10 cellular contexts compared by ENCODE assay signal in genomic region chr5:124157320-124157719, GRCh38.
DNase-seq lines count a peak whose midpoint lies in the region; ATAC-seq and TF ChIP-seq lines count a peak whose summit lies in the region.
"Had no signal": no experiment of that assay in that cellular context is flagged by ENCODE, and none has a peak within 500 bp of the region (broad histone marks: within the 10 kb centered on the region; RNA-seq: fewer than 3 reads in every experiment).

No MANE protein-coding gene starts in this region.

- H3K27ac Mint-ChIP-seq in activated B cell treated with CpG ODN at 0.5 μM for 24 hours (peak overlapping the region; percentile 89), neural crest cell (ENCODE audit: unreplicated experiment) (peak overlapping the region; percentile 46)

- H3K36me3 Mint-ChIP-seq in activated B cell treated with CpG ODN at 0.5 μM for 24 hours (ENCODE audit: low read depth) (peaks cover 8% of the 10 kb centered on the region), neural crest cell (ENCODE audit: low read depth) (peaks cover 25% of the 10 kb centered on the region)

- no peak for TF ChIP-seq EP300 in transverse colon (IDR thresholded peaks at IDR 0.05; ENCODE audit: low read depth)

- H3K4me1 Mint-ChIP-seq in activated B cell treated with CpG ODN at 0.5 μM for 24 hours (peaks cover 52% of the 10 kb centered on the region), neural crest cell (peaks cover 17% of the 10 kb centered on the region)

- H3K4me3 ChIP-seq in transverse colon: no peak overlapping the region

- peaks cover 0 to 15% (median 2%) of the 10 kb centered on the region in 4 donors for H3K4me1 ChIP-seq in transverse colon

- in situ Hi-C loops in transverse colon (cut with MboI; ENCODE audit: low pct_ligation_motif_present in 1 of 4, low pct_unique_long_range_greater_than_20kb in 1 of 4, low sequenced_read_pairs in 3 of 4): no loop called here

- H3K27ac ChIP-seq in transverse colon: peak overlapping the region in 1 of 4 donors; percentile 11
- H3K27ac ChIP-seq: epithelial cell of prostate had no signal

- ATAC-seq in GM18909 (IDR thresholded peaks at IDR 0.05; ENCODE audit: poor library complexity, unreplicated experiment) (peak; percentile 70), HG03469 (IDR thresholded peaks at IDR 0.05; ENCODE audit: unreplicated experiment) (peak; percentile 53), activated B cell treated with CpG ODN at 0.5 μM for 24 hours (ENCODE audit: low read depth) (peak; percentile 61)

- H3K4me3 Mint-ChIP-seq in activated B cell treated with CpG ODN at 0.5 μM for 24 hours (peak overlapping the region; percentile 84), neural crest cell (no peak overlapping the region)

- 9 to 20% methylated on average over 1 to 2 of the region's 2 CpGs for WGBS in transverse colon (ENCODE audit: low coverage in 1 of 2), 2 donors

- peaks cover 26 to 29% of the 10 kb centered on the region in 2 donors for H3K9me3 ChIP-seq in transverse colon

- intact Hi-C loops in activated B cell treated with CpG ODN at 0.5 μM for 24 hours (cut with micrococcal nuclease) (loop anchor here (5.0 kb wide), 2 partner anchors 80 to 590 kb away; partner anchors contain the start of gene ZNF608), transverse colon (cut with DNase I; ENCODE audit: low total_unique reads) (no loop called here)

- TF ChIP-seq POLR2A in transverse colon (IDR thresholded peaks at IDR 0.05): no peak

- CTCF ChIA-PET in activated B cell treated with CpG ODN at 0.5 μM for 24 hours (lab: Charles Lee): no interaction called here

- H3K27me3 ChIP-seq in transverse colon: no peaks in the 10 kb centered on the region

- DNase-seq in activated B cell treated with CpG ODN at 0.5 μM for 24 hours (no peak), neural crest cell (ENCODE audit: low read depth, low spot score) (no peak), transverse colon (no peak), Ammon's horn (ENCODE audit: low spot score) (no peak), HT-29 (ENCODE audit: low spot score) (no peak)
- DNase-seq in activated CD8-positive, alpha-beta memory T cell treated with anti-CD3 and anti-CD28 coated beads, Interleukin-2, amount 50 U/mL, for 4 hours: no peak
- DNase-seq: activated CD8-positive, alpha-beta memory T cell treated with anti-CD3 and anti-CD28 coated beads, Interleukin-2, amount 50 U/mL, for 48 hours had no signal

- H3K36me3 ChIP-seq in transverse colon: no peaks in the 10 kb centered on the region

- H3K9me3 Mint-ChIP-seq in activated B cell treated with CpG ODN at 0.5 μM for 24 hours: peaks cover 14% of the 10 kb centered on the region
- H3K9me3 Mint-ChIP-seq in neural crest cell: peaks cover 25% of the 10 kb centered on the region

- TF ChIP-seq CTCF in activated B cell treated with CpG ODN at 0.5 μM for 24 hours (IDR thresholded peaks at IDR 0.05) (no peak), neural crest cell (conservative IDR thresholded peaks at IDR 0.05) (no peak), transverse colon (IDR thresholded peaks at IDR 0.05) (no peak)

- POLR2A ChIA-PET in activated B cell treated with CpG ODN at 0.5 μM for 24 hours (lab: Charles Lee): interaction anchor here (0.6 to 0.8 kb wide), 2 partner anchors 100 to 1275 kb away, joined by 3 to 5 read pairs; no protein-coding TSS in a partner anchor

- H3K27me3 Mint-ChIP-seq in activated B cell treated with CpG ODN at 0.5 μM for 24 hours (no peaks in the 10 kb centered on the region), neural crest cell (ENCODE audit: low read depth) (no peaks in the 10 kb centered on the region)
